ENCODE assay signal across 8 cellular contexts in genomic region chr13:20901668-20902437, GRCh38. TPM values are rescaled to one million over a fixed set of nuclear protein-coding genes. Genes with fewer than 3 reads are reported as not detected.
DNase-seq lines count a peak whose midpoint lies in the region; ATAC-seq, FAIRE-seq and TF ChIP-seq lines count a peak whose summit lies in the region.

No MANE protein-coding gene starts in this region.

- H3K4me3 ChIP-seq in bronchial epithelial cell (ENCODE audit: low read depth, low read length), result peak overlapping the region; percentile 95

- peak overlapping the region; percentile 78 for H3K27ac ChIP-seq in layer of hippocampus (ENCODE audit: low read depth, low read length)

- H3K27me3 ChIP-seq in bronchial epithelial cell (ENCODE audit: control insufficient read depth, insufficient read depth, low read length) (no peaks in the 10 kb centered on the region), layer of hippocampus (ENCODE audit: control insufficient read depth, insufficient read depth, low read length) (no peaks in the 10 kb centered on the region)

- peak; percentile 29 for ATAC-seq in GM21390 (IDR thresholded peaks at IDR 0.05; ENCODE audit: unreplicated experiment)

- DNase-seq in ELR (ENCODE audit: low read depth) (peak; percentile 69), HT-29 (ENCODE audit: low spot score) (peak; percentile 86), SIG-M5 treated with dmso at 0.1 percent for 504 hours (lab: John Stamatoyannopoulos, UW; ENCODE audit: unreplicated experiment) (peak; percentile 68), bronchial epithelial cell (ENCODE audit: low read depth) (peak; percentile 28), GOT3 (lab: John Stamatoyannopoulos, UW) (no peak)
- peak; percentile 13 to 33 for DNase-seq in stimulated activated CD4-positive, alpha-beta T cell treated with anti-CD3 and anti-CD28 coated beads, Interleukin-4, amount 100 ng/mL, for 4 hours

- H3K36me3 ChIP-seq in bronchial epithelial cell (ENCODE audit: control insufficient read depth, insufficient read depth, low read length), result peaks cover 2% of the 10 kb centered on the region

- TF ChIP-seq CTCF in bronchial epithelial cell (IDR thresholded peaks at IDR 0.05; ENCODE audit: insufficient read depth, low read length, severe bottlenecking), result no peak

- FAIRE-seq in bronchial epithelial cell (lab: Jason Lieb, UNC), result no peak

RNA-seq across cellular contexts. Expression of gene XPO4, which starts 0.7 kb away (rescaled TPM):
- total RNA-seq in HT-29 (2014; rRNA removed; shearing (Covaris generic)), result 38.6 and 57.4 TPM in 2 replicates
- 14.7 and 16.8 TPM in 2 replicates for total RNA-seq in bronchial epithelial cell
